In the genomic region with DNA sequence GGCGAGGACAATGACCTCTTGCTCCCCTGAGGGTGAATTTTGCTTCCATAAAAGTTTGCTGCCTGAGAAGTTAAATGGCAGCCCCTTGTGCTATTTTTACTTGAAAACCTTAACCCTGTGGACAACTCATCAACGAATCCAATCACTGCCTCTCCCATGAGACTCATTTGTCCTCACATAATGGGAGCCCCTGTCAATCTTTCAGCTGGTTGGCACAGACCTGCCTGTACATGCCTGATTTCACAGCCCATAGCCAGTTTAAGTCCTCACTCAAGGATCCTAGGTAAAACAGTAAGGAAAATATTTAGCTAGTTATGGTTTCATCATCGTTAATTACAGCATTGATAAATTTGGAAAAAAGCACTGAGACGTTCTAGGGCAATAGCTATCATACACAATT, we compare ENCODE assay signal across 28 cellular contexts.
DNase-seq lines count a peak whose midpoint lies in the region; ATAC-seq, FAIRE-seq and TF ChIP-seq lines count a peak whose summit lies in the region.
"Had no signal": no experiment of that assay in that cellular context is flagged by ENCODE, and none has a peak within 500 bp of the region (broad histone marks: within the 10 kb centered on the region; RNA-seq: fewer than 3 reads in every experiment).

No MANE protein-coding gene starts in this region.

- H3K18ac ChIP-seq in H1 (ENCODE audit: extremely low read depth, low read length) = no peak overlapping the region

- H2AK5ac ChIP-seq in H1 (ENCODE audit: low read depth, low read length) = no peak overlapping the region

- no peak overlapping the region for H3K4me2 ChIP-seq in H1 (ENCODE audit: insufficient read depth in 1 of 2, low read depth in 2 of 2, low read length in 2 of 2)

- TF ChIP-seq RAD21 in H1 (IDR thresholded peaks at IDR 0.05 in 1 of 2, conservative IDR thresholded peaks at IDR 0.05 in 1 of 2; ENCODE audit: low read depth in 2 of 2, low read length in 2 of 2) = no peak

- no peak for TF ChIP-seq POLR2A in H1 (IDR thresholded peaks at IDR 0.05; ENCODE audit: control extremely low read depth in 1 of 2, low read depth in 2 of 2, low read length in 2 of 2)

- H3K4me3 Mint-ChIP-seq in chondrocyte (ENCODE audit: unreplicated experiment) = no peak overlapping the region
- H3K4me3 Mint-ChIP-seq: T-cell had no signal

- H4K20me1 ChIP-seq in H1 (replicated peaks in 1 of 2; ENCODE audit: control insufficient read depth in 1 of 2, insufficient read depth in 2 of 2, low read length in 2 of 2) = no peaks in the 10 kb centered on the region

- no peak for TF ChIP-seq CTCF in H1 (IDR thresholded peaks at IDR 0.05; ENCODE audit: control extremely low read depth in 1 of 3, insufficient read depth in 1 of 3, low read depth in 1 of 3, low read length in 3 of 3)
- TF ChIP-seq CTCF in chondrocyte (IDR thresholded peaks at IDR 0.05) = no peak

- H3K23me2 ChIP-seq in H1 (ENCODE audit: low read depth, low read length) = no peaks in the 10 kb centered on the region; the same call in 1 of the 2 replicates

- peaks cover 2% of the 10 kb centered on the region for H3K27me3 Mint-ChIP-seq in chondrocyte (ENCODE audit: low read depth)

- H2BK20ac ChIP-seq in H1 (ENCODE audit: low read length) = no peak overlapping the region

- no peaks in the 10 kb centered on the region for H3K9me3 Mint-ChIP-seq in chondrocyte (ENCODE audit: low read depth)
- H3K9me3 Mint-ChIP-seq: T-cell had no signal

- H2BK12ac ChIP-seq in H1 (ENCODE audit: low read depth, low read length) = no peak overlapping the region

- H3K79me2 ChIP-seq in H1 (ENCODE audit: control insufficient read depth in 1 of 2, insufficient read depth in 2 of 2, low read length in 2 of 2) = no peaks in the 10 kb centered on the region

- DNase-seq in DMS153 treated with DMSO at 0.1 percent for 48 hours (lab: John Stamatoyannopoulos, UW; ENCODE audit: unreplicated experiment) (peak; percentile 82), NCI-H128 (lab: John Stamatoyannopoulos, UW; ENCODE audit: unreplicated experiment) (peak; percentile 16), NCI-H345 (lab: John Stamatoyannopoulos, UW) (peak; percentile 66), H1 (ENCODE audit: low read depth in 1 of 2, low spot score in 2 of 2) (no peak), chondrocyte (ENCODE audit: low spot score) (no peak), putamen (ENCODE audit: low spot score) (no peak), islet precursor cell (no peak)
- DNase-seq: activated CD4-positive, alpha-beta T cell treated with anti-CD3 and anti-CD28 coated beads, Interleukin-2, amount 50 U/mL, for 48 hours; activated CD4-positive, CD25-positive, alpha-beta regulatory T cell; activated CD8-positive, alpha-beta memory T cell treated with anti-CD3 and anti-CD28 coated beads, Interleukin-2, amount 50 U/mL, for 48 hours; activated effector memory CD4-positive, alpha-beta T cell treated with Interleukin-2 at 50 U/mL for 16 hours; body of pancreas; effector CD8-positive, alpha-beta T cell; foreskin melanocyte; GDM1; GOT3; NCI-H1048; NCI-H510A treated with DMSO at 0.1 percent for 48 hours; occipital lobe; stimulated activated CD8-positive, alpha-beta memory T cell treated with anti-CD3 and anti-CD28 coated beads, Interleukin-4, amount 100 ng/mL, for 48 hours; T-cell had no signal

- no peak overlapping the region for H3K4me3 ChIP-seq in H1 (ENCODE audit: extremely low read depth in 1 of 4, insufficient read depth in 2 of 4, low read depth in 3 of 4, low read length in 4 of 4)
- H3K4me3 ChIP-seq: body of pancreas, SJSA1, tibial nerve had no signal

- H3K23ac ChIP-seq in H1 (ENCODE audit: insufficient read length) = no peak overlapping the region

- H3K4me1 ChIP-seq in H1 (replicated peaks in 1 of 4; ENCODE audit: control insufficient read depth in 3 of 4, insufficient read depth in 4 of 4, low read length in 3 of 4) = no peaks in the 10 kb centered on the region
- H3K4me1 ChIP-seq: body of pancreas, SJSA1, tibial nerve had no signal

- H3K27ac Mint-ChIP-seq in chondrocyte (ENCODE audit: unreplicated experiment) = no peak overlapping the region
- H3K27ac Mint-ChIP-seq: T-cell had no signal

- POLR2A ChIA-PET in H1 (lab: Charles Lee; ENCODE audit: partially characterized antibody) = no interaction called here

- H2BK5ac ChIP-seq in H1 (ENCODE audit: low read depth, low read length) = no peak overlapping the region

- H3K36me3 ChIP-seq in H1 (ENCODE audit: control insufficient read depth in 2 of 4, insufficient read depth in 4 of 4, low read length in 3 of 4) = no peaks in the 10 kb centered on the region
- H3K36me3 ChIP-seq: SJSA1, tibial nerve had no signal

- FAIRE-seq in H1 (lab: Jason Lieb, UNC) = no peak
- FAIRE-seq: colon, GM18507, RCC 7860 had no signal

- H2BK15ac ChIP-seq in H1 (ENCODE audit: low read length) = no peak overlapping the region

- 0 out of 2 replicates have a peak overlapping the region, but pooled peaks have one; percentile 2 for H2AFZ ChIP-seq in H1 (ENCODE audit: low read length)

- H3K36me3 Mint-ChIP-seq in chondrocyte (ENCODE audit: low read depth) = no peaks in the 10 kb centered on the region
- H3K36me3 Mint-ChIP-seq: T-cell had no signal

- H3K56ac ChIP-seq in H1 (replicated peaks; ENCODE audit: insufficient read length, low read depth, low read length) = no peak overlapping the region

- no peak overlapping the region for H4K91ac ChIP-seq in H1 (replicated peaks; ENCODE audit: insufficient read length, low read length)

- H3K27me3 ChIP-seq in H1 (replicated peaks in 1 of 4; ENCODE audit: control insufficient read depth in 3 of 4, extremely low read depth in 1 of 4, insufficient read depth in 3 of 4, low read length in 3 of 4) = no peaks in the 10 kb centered on the region
- H3K27me3 ChIP-seq: body of pancreas, tibial nerve had no signal

- no peak overlapping the region for H3K9ac ChIP-seq in H1 (replicated peaks in 1 of 4; ENCODE audit: extremely low read depth in 1 of 4, low read depth in 3 of 4, low read length in 3 of 4)

- H3K14ac ChIP-seq in H1 (ENCODE audit: insufficient read length) = no peak overlapping the region

- peaks cover 3% of the 10 kb centered on the region for H3K4me1 Mint-ChIP-seq in chondrocyte (ENCODE audit: low read depth)
- H3K4me1 Mint-ChIP-seq: T-cell had no signal

- no peak for ATAC-seq in GM21619 (IDR thresholded peaks at IDR 0.05; ENCODE audit: unreplicated experiment)
- ATAC-seq: body of pancreas, T-cell had no signal

- CTCF ChIA-PET in H1 (lab: Charles Lee; ENCODE audit: partially characterized antibody) = interaction anchor here (0.7 to 1.6 kb wide), 4 partner anchors 16 to 853 kb away, joined by 3 to 7 read pairs (median 5); no protein-coding TSS in a partner anchor

- TF ChIP-seq EP300 in H1 (IDR thresholded peaks at IDR 0.05; ENCODE audit: borderline replicate concordance in 1 of 2, low read depth in 2 of 2, low read length in 2 of 2) = no peak

- no peaks in the 10 kb centered on the region for H3K9me3 ChIP-seq in H1 (ENCODE audit: insufficient read depth in 2 of 2, low read depth in 1 of 2, low read length in 1 of 2)
- H3K9me3 ChIP-seq: body of pancreas, SJSA1, tibial nerve had no signal

- no peak overlapping the region for H3K4ac ChIP-seq in H1 (replicated peaks; ENCODE audit: insufficient read length, low read depth, low read length)

- H4K5ac ChIP-seq in H1 (ENCODE audit: insufficient read length, low read depth, low read length) = no peak overlapping the region

- H3K79me1 ChIP-seq in H1 (ENCODE audit: low read depth, low read length) = no peaks in the 10 kb centered on the region

- WGBS in H1 (ENCODE audit: extremely low coverage in 1 of 2, insufficient coverage in 1 of 2, insufficient read length in 1 of 2, insufficient replicate concordance in 2 of 2, low coverage in 1 of 2, low lambda C conversion rate in 2 of 2, missing lambda C conversion rate in 1 of 2), 2 experiments = 87% methylated on average over 4 of the region's 4 CpGs; no CpG with 5 or more reads in 1 of the 2 experiments

- H4K8ac ChIP-seq in H1 (ENCODE audit: extremely low read depth, insufficient read depth, low read length) = no peak overlapping the region

- H2BK120ac ChIP-seq in H1 (replicated peaks; ENCODE audit: low read depth, low read length) = no peak overlapping the region

- no peak overlapping the region for H3K27ac ChIP-seq in H1 (ENCODE audit: low read depth, low read length)
- H3K27ac ChIP-seq: body of pancreas, C4-2B, SJSA1, tibial nerve had no signal

TF ChIP-seq in H1, 55 proteins besides CTCF, POLR2A, EP300 and RAD21:
- TF ChIP-seq, protein P1, sequence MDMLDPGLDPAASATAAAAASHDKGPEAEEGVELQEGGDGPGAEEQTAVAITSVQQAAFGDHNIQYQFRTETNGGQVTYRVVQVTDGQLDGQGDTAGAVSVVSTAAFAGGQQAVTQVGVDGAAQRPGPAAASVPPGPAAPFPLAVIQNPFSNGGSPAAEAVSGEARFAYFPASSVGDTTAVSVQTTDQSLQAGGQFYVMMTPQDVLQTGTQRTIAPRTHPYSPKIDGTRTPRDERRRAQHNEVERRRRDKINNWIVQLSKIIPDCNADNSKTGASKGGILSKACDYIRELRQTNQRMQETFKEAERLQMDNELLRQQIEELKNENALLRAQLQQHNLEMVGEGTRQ (IDR thresholded peaks at IDR 0.05; ENCODE audit: low read length) = no peak
- TF ChIP-seq NRF1 (IDR thresholded peaks at IDR 0.05; ENCODE audit: low read depth, low read length) (no peak), MAFK (IDR thresholded peaks at IDR 0.05; ENCODE audit: low read depth, low read length) (no peak), BACH1 (IDR thresholded peaks at IDR 0.05; ENCODE audit: low read length) (no peak), NANOG (IDR thresholded peaks at IDR 0.05; ENCODE audit: insufficient read depth, low read depth, low read length, poor library complexity, severe bottlenecking) (no peak), YY1 (IDR thresholded peaks at IDR 0.05; ENCODE audit: low read depth, low read length) (no peak), CBX5 (IDR thresholded peaks at IDR 0.05; ENCODE audit: low read depth, low read length) (no peak)

Comparison
In these comparisons a context has a peak if more than half of its experiments do, and no peak if none do; other contexts are left out.
1. DNase-seq: peak in DMS153 treated with DMSO at 0.1 percent for 48 hours (single experiment), NCI-H128 (single experiment) and NCI-H345 (single experiment); none in H1 (0 of 2), chondrocyte (single experiment), putamen (single experiment) and islet precursor cell (single experiment).